ENCODE assay signal across 1 cellular context in genomic region chr12:133106253-133106652, GRCh38.
TF ChIP-seq lines count a peak whose summit lies in the region.

No MANE protein-coding gene starts in this region.

TF ChIP-seq in liver, 16 proteins besides CTCF, POLR2A, EP300 and RAD21 (continued from another document):
- no peak for TF ChIP-seq REST (IDR thresholded peaks at IDR 0.05)
- no peak for TF ChIP-seq HNF4A (conservative IDR thresholded peaks at IDR 0.05)
- TF ChIP-seq YY1 (IDR thresholded peaks at IDR 0.05): no peak
TF ChIP-seq in liver: peak in this region for 0.
